ENCODE assay signal across 1 cellular context in genomic region chr4:99405433-99406115, GRCh38.
TF ChIP-seq lines count a peak whose summit lies in the region.

No MANE protein-coding gene starts in this region.

TF ChIP-seq in endothelial cell of umbilical vein, 7 proteins besides CTCF, POLR2A, EP300 and RAD21 (continued from another document):
- no peak for TF ChIP-seq MAX (IDR thresholded peaks at IDR 0.05; ENCODE audit: insufficient read depth, insufficient read length)
